In the genomic region with DNA sequence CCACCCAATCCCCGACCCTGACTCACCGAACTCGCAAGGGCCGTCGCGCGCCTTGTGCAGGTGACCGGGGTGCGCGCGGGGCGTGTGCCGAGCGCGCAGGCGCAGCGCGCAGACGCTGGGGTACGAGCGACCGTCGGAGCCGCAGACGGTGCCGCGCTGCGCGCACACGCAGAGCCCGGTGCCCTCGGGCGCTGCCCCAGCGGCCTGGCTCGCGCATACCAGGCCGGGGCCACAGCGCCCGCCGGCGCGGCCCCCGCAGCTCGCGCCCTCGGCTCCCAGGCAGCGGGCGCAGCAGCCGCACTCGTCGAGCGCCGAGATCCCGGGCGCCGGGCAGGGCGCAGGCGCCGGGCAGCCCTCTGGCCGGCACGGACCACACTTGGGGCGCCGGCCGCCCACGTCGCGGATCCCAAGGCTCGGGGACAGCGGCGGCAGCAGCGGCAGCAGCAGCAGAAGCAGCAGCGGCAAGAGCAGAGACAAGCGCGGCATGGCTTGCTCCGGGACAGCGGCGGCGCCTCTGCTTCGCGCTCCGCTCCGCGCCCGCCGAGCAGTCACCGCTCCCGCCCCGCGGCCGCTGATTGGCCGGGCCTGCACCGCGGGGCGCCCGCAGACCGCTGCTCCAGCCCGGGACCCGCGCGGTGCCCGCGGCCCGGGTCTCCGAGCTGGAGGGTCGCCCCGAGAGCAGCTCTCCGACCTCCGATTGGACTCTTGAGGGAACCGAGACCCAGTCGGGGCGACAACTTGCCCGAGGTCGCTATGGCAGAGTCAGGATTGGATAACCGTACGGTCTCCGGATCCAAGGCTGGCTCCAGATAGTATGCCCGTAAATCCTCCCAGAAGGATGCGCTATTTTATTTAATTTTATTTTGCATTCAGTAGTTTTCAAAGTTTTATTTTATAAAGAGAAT, we compare ENCODE assay signal across 8 cellular contexts. TPM values are rescaled to one million over a fixed set of nuclear protein-coding genes. Genes with fewer than 3 reads are reported as not detected.
DNase-seq lines count a peak whose midpoint lies in the region; ATAC-seq, FAIRE-seq and TF ChIP-seq lines count a peak whose summit lies in the region.

TSS of gene IGFBPL1 (minus strand) at position 516 of the 905 bp plus-strand sequence. CDS start at position 486, 30 bp downstream.

- ATAC-seq in WTC11 (peak; percentile 75), left ventricle myocardium superior (peak; percentile 86), HG03159 (IDR thresholded peaks at IDR 0.05; ENCODE audit: unreplicated experiment) (no peak)

- no peaks in the 10 kb centered on the region for H3K36me3 Mint-ChIP-seq in WTC11

- H3K4me3 ChIP-seq in retinal pigment epithelial cell (ENCODE audit: low read length) = peak within 1 kb of the TSS; percentile 41

- FAIRE-seq in GM12892 (lab: Jason Lieb, UNC) = no peak

- no peaks in the 10 kb centered on the region for H3K9me3 Mint-ChIP-seq in WTC11

- H3K4me3 Mint-ChIP-seq in WTC11 = peak within 1 kb of the TSS; percentile 59

- POLR2A ChIA-PET in WTC11 (lab: Charles Lee) = no interaction called here

- DNase-seq in DMS79 (lab: John Stamatoyannopoulos, UW) (peak; percentile 47), HK-2 (ENCODE audit: unreplicated experiment) (peak; percentile 30), WTC11 (ENCODE audit: low spot score) (peak; percentile 62), left ventricle myocardium superior (peak; percentile 35), retinal pigment epithelial cell (ENCODE audit: low read depth) (no peak), KG1 (lab: John Stamatoyannopoulos, UW) (no peak), GM12892 (ENCODE audit: insufficient read length) (no peak)

- CTCF ChIA-PET in WTC11 (lab: Charles Lee) = no interaction called here

- no peak within 1 kb of the TSS for H3K27ac Mint-ChIP-seq in WTC11

- TF ChIP-seq CTCF in WTC11 (IDR thresholded peaks at IDR 0.05) (no peak), retinal pigment epithelial cell (conservative IDR thresholded peaks at IDR 0.05; ENCODE audit: low read depth, low read length) (no peak)

- peaks cover 51% of the 10 kb centered on the region for H3K4me1 Mint-ChIP-seq in WTC11

- TF ChIP-seq POLR2A in GM12892 (IDR thresholded peaks at IDR 0.05; ENCODE audit: low read depth, low read length) = no peak

- peaks cover 52% of the 10 kb centered on the region for H3K27me3 Mint-ChIP-seq in WTC11 (ENCODE audit: low read depth)

- intact Hi-C loops in left ventricle myocardium superior (cut with micrococcal nuclease) = no loop called here

TF ChIP-seq in WTC11, 78 proteins besides CTCF, POLR2A, EP300 and RAD21 (continues in another document):
- TF ChIP-seq SP1 (CRISPR knock-in tag; conservative IDR thresholded peaks at IDR 0.05) = 0 out of 2 replicates have a peak, but pooled peaks have one; percentile 25
- TF ChIP-seq CREM (CRISPR knock-in tag; IDR thresholded peaks at IDR 0.05) = peak; percentile 65; the same call in 1 of the 2 replicates
- TF ChIP-seq, protein P1, sequence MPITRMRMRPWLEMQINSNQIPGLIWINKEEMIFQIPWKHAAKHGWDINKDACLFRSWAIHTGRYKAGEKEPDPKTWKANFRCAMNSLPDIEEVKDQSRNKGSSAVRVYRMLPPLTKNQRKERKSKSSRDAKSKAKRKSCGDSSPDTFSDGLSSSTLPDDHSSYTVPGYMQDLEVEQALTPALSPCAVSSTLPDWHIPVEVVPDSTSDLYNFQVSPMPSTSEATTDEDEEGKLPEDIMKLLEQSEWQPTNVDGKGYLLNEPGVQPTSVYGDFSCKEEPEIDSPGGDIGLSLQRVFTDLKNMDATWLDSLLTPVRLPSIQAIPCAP (CRISPR knock-in tag; IDR thresholded peaks at IDR 0.05) = 0 out of 2 replicates have a peak, but pooled peaks have one; percentile 80
- TF ChIP-seq ATF6 (CRISPR knock-in tag; IDR thresholded peaks at IDR 0.05) = no peak
- TF ChIP-seq JUN (CRISPR knock-in tag; IDR thresholded peaks at IDR 0.05) = peak; percentile 75; the same call in 1 of the 2 replicates
- no peak for TF ChIP-seq RORB (CRISPR knock-in tag; IDR thresholded peaks at IDR 0.05)
- TF ChIP-seq NR2C2 (CRISPR knock-in tag; IDR thresholded peaks at IDR 0.05) = no peak
- TF ChIP-seq, protein P2, sequence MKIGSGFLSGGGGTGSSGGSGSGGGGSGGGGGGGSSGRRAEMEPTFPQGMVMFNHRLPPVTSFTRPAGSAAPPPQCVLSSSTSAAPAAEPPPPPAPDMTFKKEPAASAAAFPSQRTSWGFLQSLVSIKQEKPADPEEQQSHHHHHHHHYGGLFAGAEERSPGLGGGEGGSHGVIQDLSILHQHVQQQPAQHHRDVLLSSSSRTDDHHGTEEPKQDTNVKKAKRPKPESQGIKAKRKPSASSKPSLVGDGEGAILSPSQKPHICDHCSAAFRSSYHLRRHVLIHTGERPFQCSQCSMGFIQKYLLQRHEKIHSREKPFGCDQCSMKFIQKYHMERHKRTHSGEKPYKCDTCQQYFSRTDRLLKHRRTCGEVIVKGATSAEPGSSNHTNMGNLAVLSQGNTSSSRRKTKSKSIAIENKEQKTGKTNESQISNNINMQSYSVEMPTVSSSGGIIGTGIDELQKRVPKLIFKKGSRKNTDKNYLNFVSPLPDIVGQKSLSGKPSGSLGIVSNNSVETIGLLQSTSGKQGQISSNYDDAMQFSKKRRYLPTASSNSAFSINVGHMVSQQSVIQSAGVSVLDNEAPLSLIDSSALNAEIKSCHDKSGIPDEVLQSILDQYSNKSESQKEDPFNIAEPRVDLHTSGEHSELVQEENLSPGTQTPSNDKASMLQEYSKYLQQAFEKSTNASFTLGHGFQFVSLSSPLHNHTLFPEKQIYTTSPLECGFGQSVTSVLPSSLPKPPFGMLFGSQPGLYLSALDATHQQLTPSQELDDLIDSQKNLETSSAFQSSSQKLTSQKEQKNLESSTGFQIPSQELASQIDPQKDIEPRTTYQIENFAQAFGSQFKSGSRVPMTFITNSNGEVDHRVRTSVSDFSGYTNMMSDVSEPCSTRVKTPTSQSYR (CRISPR knock-in tag; IDR thresholded peaks at IDR 0.05) = peak; percentile 73; the same call in 1 of the 2 replicates
- TF ChIP-seq PRRX2 (CRISPR knock-in tag; IDR thresholded peaks at IDR 0.05) = no peak
- TF ChIP-seq, protein P3, sequence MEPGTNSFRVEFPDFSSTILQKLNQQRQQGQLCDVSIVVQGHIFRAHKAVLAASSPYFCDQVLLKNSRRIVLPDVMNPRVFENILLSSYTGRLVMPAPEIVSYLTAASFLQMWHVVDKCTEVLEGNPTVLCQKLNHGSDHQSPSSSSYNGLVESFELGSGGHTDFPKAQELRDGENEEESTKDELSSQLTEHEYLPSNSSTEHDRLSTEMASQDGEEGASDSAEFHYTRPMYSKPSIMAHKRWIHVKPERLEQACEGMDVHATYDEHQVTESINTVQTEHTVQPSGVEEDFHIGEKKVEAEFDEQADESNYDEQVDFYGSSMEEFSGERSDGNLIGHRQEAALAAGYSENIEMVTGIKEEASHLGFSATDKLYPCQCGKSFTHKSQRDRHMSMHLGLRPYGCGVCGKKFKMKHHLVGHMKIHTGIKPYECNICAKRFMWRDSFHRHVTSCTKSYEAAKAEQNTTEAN (CRISPR knock-in tag; IDR thresholded peaks at IDR 0.05) = 0 out of 2 replicates have a peak, but pooled peaks have one; percentile 15
- TF ChIP-seq FOXJ3 (CRISPR knock-in tag; IDR thresholded peaks at IDR 0.05; ENCODE audit: borderline replicate concordance) = no peak
- TF ChIP-seq MAX (CRISPR knock-in tag; IDR thresholded peaks at IDR 0.05) = peak; percentile 89; the same call in 1 of the 2 replicates
- TF ChIP-seq TEAD1 (CRISPR knock-in tag; IDR thresholded peaks at IDR 0.05) = peak; percentile 76; the same call in 1 of the 2 replicates
- TF ChIP-seq, protein P4, sequence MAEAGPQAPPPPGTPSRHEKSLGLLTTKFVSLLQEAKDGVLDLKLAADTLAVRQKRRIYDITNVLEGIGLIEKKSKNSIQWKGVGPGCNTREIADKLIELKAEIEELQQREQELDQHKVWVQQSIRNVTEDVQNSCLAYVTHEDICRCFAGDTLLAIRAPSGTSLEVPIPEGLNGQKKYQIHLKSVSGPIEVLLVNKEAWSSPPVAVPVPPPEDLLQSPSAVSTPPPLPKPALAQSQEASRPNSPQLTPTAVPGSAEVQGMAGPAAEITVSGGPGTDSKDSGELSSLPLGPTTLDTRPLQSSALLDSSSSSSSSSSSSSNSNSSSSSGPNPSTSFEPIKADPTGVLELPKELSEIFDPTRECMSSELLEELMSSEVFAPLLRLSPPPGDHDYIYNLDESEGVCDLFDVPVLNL (CRISPR knock-in tag; IDR thresholded peaks at IDR 0.05; ENCODE audit: borderline replicate concordance, low read depth) = no peak
- TF ChIP-seq IRF2 (CRISPR knock-in tag; IDR thresholded peaks at IDR 0.05; ENCODE audit: borderline replicate concordance, low read depth) = no peak

RNA-seq across cellular contexts. Expression of gene IGFBPL1, which starts in this region (rescaled TPM):
- total RNA-seq in WTC11 (2021) = 36.7 to 44.9 TPM (median 42.6 TPM) in 3 replicates
- total RNA-seq in left ventricle myocardium superior = not detected
- polyA plus RNA-seq in GM12892 (2012; ENCODE audit: missing spikeins) = not detected

Comparison
In these comparisons a context has a peak if more than half of its experiments do, and no peak if none do; other contexts are left out.
1. RNA of gene IGFBPL1 (total RNA-seq): 36.7 to 44.9 TPM in WTC11; not detected in left ventricle myocardium superior (single experiment); every median in the first group is over 10 times any median in the second.
2. Peak in DNase-seq and ATAC-seq in left ventricle myocardium superior; RNA of the gene not detected or under 1 TPM.
3. DNase-seq: peak in DMS79 (single experiment), HK-2 (single experiment) and WTC11 (single experiment); none in retinal pigment epithelial cell (single experiment), KG1 (single experiment) and GM12892 (single experiment).